Comparison of ENCODE assay signal across 12 cellular contexts in the genomic region with DNA sequence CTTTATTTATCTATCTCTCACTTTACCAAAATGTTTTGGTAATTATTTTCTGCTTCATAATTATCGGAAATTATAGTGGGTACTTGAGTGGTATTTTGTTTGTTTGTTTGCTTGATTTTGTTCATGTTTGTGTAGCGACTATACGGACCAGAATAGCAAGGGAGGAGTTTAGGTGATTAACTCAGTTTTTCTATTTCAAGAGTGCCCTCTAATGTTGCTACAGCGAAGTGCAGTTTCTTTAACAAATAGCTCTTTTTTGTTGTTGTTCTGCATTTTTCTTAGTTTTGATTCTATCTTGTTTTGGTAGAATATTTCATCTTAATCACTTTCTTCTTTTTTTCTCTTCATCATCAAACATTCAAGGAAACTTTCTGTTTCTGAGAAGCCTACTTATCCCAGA. TPM values are rescaled to one million over a fixed set of nuclear protein-coding genes. Genes with fewer than 3 reads are reported as not detected.
DNase-seq lines count a peak whose midpoint lies in the region; ATAC-seq and TF ChIP-seq lines count a peak whose summit lies in the region.
"Had no signal": no experiment of that assay in that cellular context is flagged by ENCODE, and none has a peak within 500 bp of the region (broad histone marks: within the 10 kb centered on the region; RNA-seq: fewer than 3 reads in every experiment).

No MANE protein-coding gene starts in this region.

- no peaks in the 10 kb centered on the region for H3K79me2 ChIP-seq in OCI-LY7 (ENCODE audit: insufficient read depth, low read depth, low read length)

- DNase-seq in A673 (ENCODE audit: low spot score) (peak; percentile 49), OCI-LY7 (ENCODE audit: low spot score) (no peak), foreskin keratinocyte (peak in 1 of 2 donors; percentile 16), testis (no peak)
- DNase-seq: cerebellar nuclear complex had no signal

- H4K20me1 ChIP-seq in OCI-LY7 (ENCODE audit: insufficient read depth, low read length), result no peaks in the 10 kb centered on the region

- H3K27me3 ChIP-seq in A673 (replicated peaks; ENCODE audit: insufficient read depth, low read depth, low read length, poor library complexity) (no peaks in the 10 kb centered on the region), foreskin keratinocyte (peaks cover 3% of the 10 kb centered on the region), testis (no peaks in the 10 kb centered on the region)
- H3K27me3 ChIP-seq: SJCRH30 had no signal

- no peak overlapping the region for H3K4me2 ChIP-seq in OCI-LY7 (ENCODE audit: low read length)

- BruUV-seq in A673 (replicated peaks; lab: Mats Ljungman, UMichigan), result no TSS peak
- no TSS peak for BruUV-seq in OCI-LY7 (replicated peaks; lab: Mats Ljungman, UMichigan)

- CTCF ChIA-PET in A673 (lab: Charles Lee), result interaction anchor here (0.7 to 1.0 kb wide), 4 partner anchors 51 to 315 kb away, joined by 3 to 5 read pairs (median 4); no protein-coding TSS in a partner anchor
- CTCF ChIA-PET in OCI-LY7 (lab: Charles Lee; ENCODE audit: unreplicated experiment), result no interaction called here

- no peaks in the 10 kb centered on the region for H3K4me1 ChIP-seq in A673 (ENCODE audit: insufficient read depth, low read length, poor library complexity, severe bottlenecking)
- no peaks in the 10 kb centered on the region for H3K4me1 ChIP-seq in OCI-LY7 (ENCODE audit: insufficient read depth, low read length, poor library complexity, severe bottlenecking)
- no peaks in the 10 kb centered on the region for H3K4me1 ChIP-seq in foreskin keratinocyte
- H3K4me1 ChIP-seq in testis, result no peaks in the 10 kb centered on the region
- H3K4me1 ChIP-seq: SJCRH30 had no signal

- H2AFZ ChIP-seq in OCI-LY7 (ENCODE audit: low read length), result no peak overlapping the region

- TF ChIP-seq CTCF in A673 (conservative IDR thresholded peaks at IDR 0.05; ENCODE audit: low read depth, low read length) (peak; percentile 71), GM12872 (IDR thresholded peaks at IDR 0.05; ENCODE audit: insufficient read depth, low read depth, low read length) (peak; percentile 39; the same call in 1 of the 3 replicates), OCI-LY7 (conservative IDR thresholded peaks at IDR 0.05; ENCODE audit: low read length) (peak; percentile 38), foreskin keratinocyte (conservative IDR thresholded peaks at IDR 0.05) (peak; percentile 56), testis (IDR thresholded peaks at IDR 0.05) (peak in 1 of 3 experiments; percentile 10)

- H3K9me2 ChIP-seq in OCI-LY7 (ENCODE audit: insufficient read depth, low read length), result no peaks in the 10 kb centered on the region

- H3K9me3 ChIP-seq in A673 (ENCODE audit: low read depth, low read length, poor library complexity, severe bottlenecking) (no peaks in the 10 kb centered on the region), OCI-LY7 (ENCODE audit: low read length) (no peaks in the 10 kb centered on the region), testis (no peaks in the 10 kb centered on the region)
- H3K9me3 ChIP-seq: SJCRH30 had no signal

- no peak for TF ChIP-seq POLR2A in testis (IDR thresholded peaks at IDR 0.05)

- ATAC-seq in foreskin keratinocyte (no peak), GM19023 (IDR thresholded peaks at IDR 0.05; ENCODE audit: unreplicated experiment) (no peak), GM19467 (IDR thresholded peaks at IDR 0.05; ENCODE audit: unreplicated experiment) (no peak), HG02642 (IDR thresholded peaks at IDR 0.05; ENCODE audit: poor library complexity, unreplicated experiment) (no peak)
- ATAC-seq: natural killer cell treated with Interleukin-12 subunit alpha and Interleukin-12 subunit beta and Interleukin-15 and Interleukin-18, amount 100 ng/mL, for 72 hours had no signal

- WGBS in testis, 2 donors, result 43 to 44% methylated on average over 4 of the region's 4 CpGs

- no peak overlapping the region for H3K4me3 ChIP-seq in A673 (ENCODE audit: low read depth, low read length, poor library complexity, severe bottlenecking)
- H3K4me3 ChIP-seq in OCI-LY7 (ENCODE audit: low read depth, low read length, poor library complexity, severe bottlenecking), result no peak overlapping the region
- no peak overlapping the region for H3K4me3 ChIP-seq in testis
- H3K4me3 ChIP-seq: SJCRH30 had no signal

- intact Hi-C loops in A673 (cut with micrococcal nuclease; ENCODE audit: unreplicated experiment), result loop anchor here (5.0 kb wide), 1 partner anchor 229 kb away; no protein-coding TSS in a partner anchor
- intact Hi-C loops in OCI-LY7 (cut with micrococcal nuclease; ENCODE audit: unreplicated experiment), result no loop called here
- intact Hi-C loops in testis (cut with DNase I; ENCODE audit: low total_unique reads), result no loop called here

- H3K27ac ChIP-seq in A673 (ENCODE audit: low read depth, low read length, poor library complexity, severe bottlenecking), result no peak overlapping the region
- H3K27ac ChIP-seq in OCI-LY7 (ENCODE audit: low read depth, low read length, poor library complexity, severe bottlenecking), result no peak overlapping the region
- H3K27ac ChIP-seq in foreskin keratinocyte, result no peak overlapping the region
- H3K27ac ChIP-seq in testis, result no peak overlapping the region
- H3K27ac ChIP-seq: SJCRH30 had no signal

- POLR2A ChIA-PET in A673 (lab: Charles Lee; ENCODE audit: low non-redundant PET), result no interaction called here
- POLR2A ChIA-PET in OCI-LY7 (lab: Charles Lee), result no interaction called here

- H3K36me3 ChIP-seq in A673 (ENCODE audit: insufficient read depth, low read length, poor library complexity, severe bottlenecking) (no peaks in the 10 kb centered on the region), OCI-LY7 (ENCODE audit: insufficient read depth, low read length) (no peaks in the 10 kb centered on the region), testis (ENCODE audit: low read depth, missing control alignments) (no peaks in the 10 kb centered on the region)
- H3K36me3 ChIP-seq: SJCRH30 had no signal

RNA-seq across cellular contexts. Expression of a gene that starts 40.8 kb away (rescaled TPM):
- 23.6 and 32.2 TPM in 2 replicates for total RNA-seq in A673 (2021)
- not detected in 2 replicates for total RNA-seq in OCI-LY7 (2014; rRNA removed; shearing (Covaris generic))
- total RNA-seq in OCI-LY7 (2022), result not detected in 2 replicates
- total RNA-seq in foreskin keratinocyte, result 0.18 and 0.20 TPM in 2 replicates
- polyA plus RNA-seq in foreskin keratinocyte, result 0.07 and 0.11 TPM in 2 replicates
- 1 to 10 TPM in 1 of 2 donors, under 1 TPM in 1; 0.93 to 2.4 TPM for total RNA-seq in testis
- 0.54 TPM for polyA plus RNA-seq in testis (ENCODE audit: insufficient read depth, low read depth, low replicate concordance)
- total RNA-seq: natural killer cell treated with Interleukin-12 subunit alpha and Interleukin-12 subunit beta and Interleukin-15 and Interleukin-18, amount 100 ng/mL, for 72 hours; SJCRH30 had no signal
- polyA plus RNA-seq: urinary bladder had no signal
